In the genomic region with DNA sequence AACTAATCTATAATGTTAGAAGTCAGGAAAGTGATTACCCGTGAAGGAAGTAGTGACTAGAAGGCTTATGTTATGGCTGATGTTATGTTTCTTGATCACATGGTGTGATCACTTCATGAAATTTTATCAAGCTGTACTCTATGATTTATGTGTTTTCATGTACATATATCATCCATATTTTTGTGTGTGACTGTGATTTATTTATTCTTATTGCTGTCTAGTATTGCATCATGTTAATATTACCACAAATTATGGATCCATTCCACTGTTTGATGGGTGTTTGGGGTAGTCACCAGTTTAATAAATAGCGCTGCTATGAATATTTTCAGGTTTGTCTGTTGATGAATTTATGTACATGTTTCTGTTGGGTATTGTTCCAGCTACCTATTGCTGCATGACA, we compare ENCODE assay signal across 3 cellular contexts.
A peak's percentile ranks its signal among the peaks of the same experiment; 100 is the strongest.
TF ChIP-seq lines count a peak whose summit lies in the region.

No MANE protein-coding gene starts in this region.

TF ChIP-seq in HCT116, 20 proteins besides CTCF, POLR2A, EP300 and RAD21:
- no peak for TF ChIP-seq YY1 (IDR thresholded peaks at IDR 0.05; ENCODE audit: extremely low read depth, insufficient replicate concordance, low read depth, low read length)
- TF ChIP-seq EZH2 (IDR thresholded peaks at IDR 0.05) = no peak
- no peak for TF ChIP-seq REST (IDR thresholded peaks at IDR 0.05; ENCODE audit: low read depth)
- no peak for TF ChIP-seq SP1 (IDR thresholded peaks at IDR 0.05; ENCODE audit: low read depth)
- TF ChIP-seq ELF1 (IDR thresholded peaks at IDR 0.05; ENCODE audit: borderline replicate concordance, low read depth) = no peak
- TF ChIP-seq FOSL1 (IDR thresholded peaks at IDR 0.05; ENCODE audit: low read depth) = no peak
- no peak for TF ChIP-seq SIN3A (IDR thresholded peaks at IDR 0.05; ENCODE audit: low read depth)
- TF ChIP-seq MAX (IDR thresholded peaks at IDR 0.05) = no peak
- no peak for TF ChIP-seq EZH2phosphoT487 (IDR thresholded peaks at IDR 0.05; ENCODE audit: borderline replicate concordance)
- no peak for TF ChIP-seq EGR1 (IDR thresholded peaks at IDR 0.05; ENCODE audit: low read depth)
- no peak for TF ChIP-seq ZNF274 (IDR thresholded peaks at IDR 0.05; ENCODE audit: low read depth, low read length)
- TF ChIP-seq, protein P1, sequence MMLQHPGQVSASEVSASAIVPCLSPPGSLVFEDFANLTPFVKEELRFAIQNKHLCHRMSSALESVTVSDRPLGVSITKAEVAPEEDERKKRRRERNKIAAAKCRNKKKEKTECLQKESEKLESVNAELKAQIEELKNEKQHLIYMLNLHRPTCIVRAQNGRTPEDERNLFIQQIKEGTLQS (IDR thresholded peaks at IDR 0.05) = no peak
- TF ChIP-seq CEBPB (IDR thresholded peaks at IDR 0.05; ENCODE audit: low read depth) = no peak
- no peak for TF ChIP-seq CBX3 (IDR thresholded peaks at IDR 0.05; ENCODE audit: low read depth)
TF ChIP-seq in HCT116: peak in this region for 0.

TF ChIP-seq in IMR-90, 13 proteins besides CTCF, POLR2A, EP300 and RAD21:
- TF ChIP-seq MXI1 (IDR thresholded peaks at IDR 0.05; ENCODE audit: borderline replicate concordance, low read depth, low read length) (no peak), CEBPB (IDR thresholded peaks at IDR 0.05; ENCODE audit: low read depth, low read length) (peak; percentile 48)

TF ChIP-seq in K562, 482 proteins besides CTCF, POLR2A, EP300 and RAD21:
- no peak for TF ChIP-seq TAF7 (tag; IDR thresholded peaks at IDR 0.05)
- TF ChIP-seq, protein P2, sequence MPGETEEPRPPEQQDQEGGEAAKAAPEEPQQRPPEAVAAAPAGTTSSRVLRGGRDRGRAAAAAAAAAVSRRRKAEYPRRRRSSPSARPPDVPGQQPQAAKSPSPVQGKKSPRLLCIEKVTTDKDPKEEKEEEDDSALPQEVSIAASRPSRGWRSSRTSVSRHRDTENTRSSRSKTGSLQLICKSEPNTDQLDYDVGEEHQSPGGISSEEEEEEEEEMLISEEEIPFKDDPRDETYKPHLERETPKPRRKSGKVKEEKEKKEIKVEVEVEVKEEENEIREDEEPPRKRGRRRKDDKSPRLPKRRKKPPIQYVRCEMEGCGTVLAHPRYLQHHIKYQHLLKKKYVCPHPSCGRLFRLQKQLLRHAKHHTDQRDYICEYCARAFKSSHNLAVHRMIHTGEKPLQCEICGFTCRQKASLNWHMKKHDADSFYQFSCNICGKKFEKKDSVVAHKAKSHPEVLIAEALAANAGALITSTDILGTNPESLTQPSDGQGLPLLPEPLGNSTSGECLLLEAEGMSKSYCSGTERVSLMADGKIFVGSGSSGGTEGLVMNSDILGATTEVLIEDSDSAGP (CRISPR knock-in tag; IDR thresholded peaks at IDR 0.05) = no peak
- no peak for TF ChIP-seq MAFF (IDR thresholded peaks at IDR 0.05; ENCODE audit: low read length)
- TF ChIP-seq CEBPG (CRISPR knock-in tag; IDR thresholded peaks at IDR 0.05) = no peak
- TF ChIP-seq CEBPG (tag; conservative IDR thresholded peaks at IDR 0.05 in 1 of 2, IDR thresholded peaks at IDR 0.05 in 1 of 2) = peak; percentile 48 to 71; a peak in 3 of 4 replicates
- no peak for TF ChIP-seq PBX2 (CRISPR knock-in tag; IDR thresholded peaks at IDR 0.05; ENCODE audit: low read depth)
- peak; percentile 53; the same call in 1 of the 2 replicates for TF ChIP-seq PBX2 (tag; conservative IDR thresholded peaks at IDR 0.05; ENCODE audit: low read depth)
- TF ChIP-seq, protein P1 (IDR thresholded peaks at IDR 0.05) = peak; percentile 50; the same call in 1 of the 2 replicates
- TF ChIP-seq, protein P1 (CRISPR knock-in tag; conservative IDR thresholded peaks at IDR 0.05) = no peak
